Comparison of ENCODE assay signal across 7 cellular contexts in the genomic region with DNA sequence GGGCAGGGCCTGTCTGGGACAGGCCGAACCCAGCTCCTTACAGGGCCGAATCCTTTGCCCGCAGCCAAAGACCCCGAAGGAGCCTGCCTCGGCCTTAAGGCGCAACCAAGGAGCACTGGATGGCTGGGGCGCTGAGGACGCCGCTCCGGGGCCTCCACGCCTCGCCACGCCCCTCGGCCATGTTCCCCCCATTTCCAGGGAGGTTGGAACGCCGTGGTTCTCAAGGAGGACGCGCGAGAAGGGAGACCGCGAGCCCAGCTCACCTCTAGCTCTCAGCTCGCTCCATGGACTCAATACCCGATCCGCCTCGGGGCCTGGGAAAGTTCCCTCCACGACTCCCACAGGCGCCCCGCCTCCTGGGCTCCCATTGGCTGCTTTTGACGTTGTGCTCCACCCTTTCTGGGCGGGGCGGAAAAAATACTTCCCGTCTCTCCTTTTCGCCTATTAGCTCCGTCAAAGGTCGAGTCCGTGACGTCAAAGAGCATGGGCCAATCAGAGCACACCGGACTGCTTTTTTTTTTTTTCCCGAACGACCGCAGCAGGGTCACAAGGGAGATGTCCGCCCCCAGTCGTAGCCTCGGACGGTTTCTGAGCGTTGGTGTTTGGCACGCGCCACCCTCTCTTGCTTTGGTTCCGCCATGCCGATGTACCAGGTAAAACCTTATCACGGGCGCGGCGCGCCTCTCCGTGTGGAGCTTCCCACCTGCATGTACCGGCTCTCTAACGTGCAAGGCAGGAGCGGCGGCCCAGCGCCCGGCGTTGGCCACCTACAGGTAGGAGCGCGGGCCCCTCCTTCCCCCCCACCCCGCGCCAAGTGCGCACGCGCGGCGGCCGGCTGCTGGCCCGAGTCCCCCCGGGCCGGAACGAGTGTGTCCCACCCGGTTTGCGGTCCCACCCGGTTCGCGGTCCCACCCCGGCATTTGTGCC.
A peak's percentile ranks its signal among the peaks of the same experiment; 100 is the strongest.
DNase-seq lines count a peak whose midpoint lies in the region; ATAC-seq, FAIRE-seq and TF ChIP-seq lines count a peak whose summit lies in the region.

No MANE protein-coding gene starts in this region.

- H3K27ac ChIP-seq in astrocyte (ENCODE audit: low read depth, low read length), result peak overlapping the region; percentile 98
- peak overlapping the region; percentile 91 for H3K27ac ChIP-seq in rectal smooth muscle tissue (ENCODE audit: low read depth, low read length)

- H3K4me3 ChIP-seq in astrocyte (ENCODE audit: insufficient read depth, low read depth, low read length) (peak overlapping the region; percentile 77), rectal smooth muscle tissue (ENCODE audit: low read length) (peak overlapping the region; percentile 87)

- FAIRE-seq in astrocyte (lab: Jason Lieb, UNC), result no peak

- ATAC-seq in GM18498 (IDR thresholded peaks at IDR 0.05; ENCODE audit: unreplicated experiment), result peak; percentile 89
- peak; percentile 90 for ATAC-seq in HG02938 (IDR thresholded peaks at IDR 0.05; ENCODE audit: unreplicated experiment)

- peak overlapping the region; percentile 91 for H3K4me3 Mint-ChIP-seq in T-helper 2 cell treated with Interferon-gamma antibody and Interleukin-4, amounts not matched to agents 5 μg/mL and 100 μg/mL, for 36 hours
- peak overlapping the region; percentile 90 for H3K4me3 Mint-ChIP-seq in astrocyte (ENCODE audit: unreplicated experiment)

- TF ChIP-seq CTCF in astrocyte (IDR thresholded peaks at IDR 0.05; ENCODE audit: insufficient read depth, low read depth, low read length), result no peak

- H3K27me3 Mint-ChIP-seq in T-helper 2 cell treated with Interferon-gamma antibody and Interleukin-4, amounts not matched to agents 5 μg/mL and 100 μg/mL, for 36 hours (ENCODE audit: low read depth), result no peaks in the 10 kb centered on the region
- no peaks in the 10 kb centered on the region for H3K27me3 Mint-ChIP-seq in astrocyte (ENCODE audit: low read depth, unreplicated experiment)

- H3K36me3 Mint-ChIP-seq in T-helper 2 cell treated with Interferon-gamma antibody and Interleukin-4, amounts not matched to agents 5 μg/mL and 100 μg/mL, for 36 hours (ENCODE audit: low read depth), result peaks cover 13% of the 10 kb centered on the region
- peaks cover 4% of the 10 kb centered on the region for H3K36me3 Mint-ChIP-seq in astrocyte (ENCODE audit: low read depth, unreplicated experiment)

- H3K9me3 Mint-ChIP-seq in T-helper 2 cell treated with Interferon-gamma antibody and Interleukin-4, amounts not matched to agents 5 μg/mL and 100 μg/mL, for 36 hours, result no peaks in the 10 kb centered on the region
- no peaks in the 10 kb centered on the region for H3K9me3 Mint-ChIP-seq in astrocyte (ENCODE audit: unreplicated experiment)

- peaks cover 16% of the 10 kb centered on the region for H3K4me1 Mint-ChIP-seq in T-helper 2 cell treated with Interferon-gamma antibody and Interleukin-4, amounts not matched to agents 5 μg/mL and 100 μg/mL, for 36 hours (ENCODE audit: low read depth)
- H3K4me1 Mint-ChIP-seq in astrocyte (ENCODE audit: low read depth, unreplicated experiment), result peaks cover 8% of the 10 kb centered on the region

- H3K9ac ChIP-seq in astrocyte (ENCODE audit: low read length) (peak overlapping the region; percentile 99), rectal smooth muscle tissue (ENCODE audit: low read length) (peak overlapping the region; percentile 74)

- peak overlapping the region; percentile 97 for H2AFZ ChIP-seq in astrocyte (ENCODE audit: low read depth, low read length)

- H3K36me3 ChIP-seq in astrocyte (ENCODE audit: insufficient read depth, low read length), result no peaks in the 10 kb centered on the region
- H3K36me3 ChIP-seq in rectal smooth muscle tissue (ENCODE audit: control insufficient read depth, insufficient read depth, low read length), result no peaks in the 10 kb centered on the region

- peak overlapping the region; percentile 97 for H3K4me2 ChIP-seq in astrocyte (ENCODE audit: low read length)

- H3K4me1 ChIP-seq in astrocyte (ENCODE audit: insufficient read depth, low read length), result peaks cover 5% of the 10 kb centered on the region
- H3K4me1 ChIP-seq in rectal smooth muscle tissue (ENCODE audit: control insufficient read depth, insufficient read depth, low read length), result no peaks in the 10 kb centered on the region

- DNase-seq in NCI-H187 (lab: John Stamatoyannopoulos, UW), result peak; percentile 99
- peak; percentile 98 for DNase-seq in T-helper 2 cell treated with Interferon-gamma antibody and Interleukin-4, amounts not matched to agents 5 μg/mL and 100 μg/mL, for 36 hours (ENCODE audit: low spot score)
- DNase-seq in astrocyte (ENCODE audit: low read depth), result peak; percentile 97
- peak; percentile 97 for DNase-seq in hepatic stellate cell (ENCODE audit: low spot score)

- H3K27me3 ChIP-seq in astrocyte (ENCODE audit: insufficient read depth, low read length), result no peaks in the 10 kb centered on the region
- no peaks in the 10 kb centered on the region for H3K27me3 ChIP-seq in rectal smooth muscle tissue (ENCODE audit: control insufficient read depth, insufficient read depth, low read length)

- H3K27ac Mint-ChIP-seq in T-helper 2 cell treated with Interferon-gamma antibody and Interleukin-4, amounts not matched to agents 5 μg/mL and 100 μg/mL, for 36 hours, result peak overlapping the region; percentile 97
- peak overlapping the region; percentile 91 for H3K27ac Mint-ChIP-seq in astrocyte (ENCODE audit: unreplicated experiment)

- peaks cover 2% of the 10 kb centered on the region for H4K20me1 ChIP-seq in astrocyte (ENCODE audit: insufficient read depth, low read length)

- no peaks in the 10 kb centered on the region for H3K9me3 ChIP-seq in astrocyte (ENCODE audit: insufficient read depth, low read depth, low read length)

- peaks cover 33% of the 10 kb centered on the region for H3K79me2 ChIP-seq in astrocyte (ENCODE audit: insufficient read depth, low read length)

Comparison
In these comparisons a context has a peak if more than half of its experiments do, and no peak if none do; other contexts are left out.
1. Peak in every context shown above with its lines: DNase-seq, ATAC-seq, H3K4me3 ChIP-seq and H3K27ac ChIP-seq.